8 cellular contexts compared by ENCODE assay signal in the genomic region with DNA sequence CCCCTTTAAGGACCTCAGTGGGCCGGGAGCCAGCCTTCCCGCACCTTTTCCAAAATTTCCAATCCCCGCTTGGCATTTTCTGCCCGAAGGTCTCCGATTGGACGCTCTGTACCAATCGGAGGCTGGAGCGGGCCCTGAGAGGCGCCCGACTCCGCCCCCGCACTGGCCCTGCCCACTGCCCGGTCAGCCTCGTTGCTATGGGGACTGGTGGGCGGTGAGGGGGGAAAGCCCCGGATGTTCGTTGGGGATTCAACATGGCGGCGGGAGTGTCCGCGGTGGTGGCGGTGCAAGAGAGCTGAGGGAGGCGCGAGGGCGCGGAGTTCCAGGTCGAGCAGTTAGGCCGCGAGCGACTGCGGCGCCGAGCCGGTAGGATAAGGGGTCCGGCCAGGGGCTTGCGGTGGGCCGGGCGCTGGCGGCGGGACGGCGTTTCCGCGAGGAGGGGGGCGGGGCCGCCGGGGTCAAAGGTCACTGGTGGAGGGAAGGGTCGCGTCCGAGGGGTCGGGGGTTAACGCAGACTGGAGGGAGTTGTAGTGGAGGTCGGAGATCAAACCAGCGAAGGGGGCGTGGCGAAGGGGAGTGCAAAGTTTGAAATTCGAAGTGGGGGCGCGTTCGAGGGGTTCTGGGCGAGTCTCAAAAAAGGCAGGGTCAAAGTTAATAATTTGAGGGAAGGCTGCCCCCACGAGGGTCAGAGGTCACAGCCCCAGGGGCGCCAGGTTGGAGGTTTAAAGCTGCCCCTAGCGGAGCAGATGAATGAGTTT. TPM values are rescaled to one million over a fixed set of nuclear protein-coding genes. Genes with fewer than 3 reads are reported as not detected.
DNase-seq lines count a peak whose midpoint lies in the region; ATAC-seq and TF ChIP-seq lines count a peak whose summit lies in the region.

A gene (plus strand): TSS at position 233 of the 758 bp plus-strand sequence. CDS start 43,768 bp downstream, outside the sequence.

- intact Hi-C loops in mammary epithelial cell (cut with micrococcal nuclease) = loop anchor here (2.0 kb wide), 1 partner anchor 35 kb away; no protein-coding TSS in a partner anchor

- 2% methylated on average over 10 of the region's 64 CpGs for WGBS in mammary epithelial cell (ENCODE audit: low coverage, missing lambda C conversion rate)

- BruUV-seq in mammary epithelial cell (replicated peaks; lab: Mats Ljungman, UMichigan) = no TSS peak

- H3K79me2 ChIP-seq in ACC112 (ENCODE audit: control insufficient read depth, insufficient read depth, low read length, unreplicated experiment) = peaks cover 35% of the 10 kb centered on the region
- H3K79me2 ChIP-seq in mammary epithelial cell (ENCODE audit: insufficient read depth, low read length) = peaks cover 51% of the 10 kb centered on the region

- DNase-seq in NCI-H2227 (lab: John Stamatoyannopoulos, UW; ENCODE audit: unreplicated experiment) = peak; percentile 100
- DNase-seq in WERI-Rb-1 = peak; percentile 97
- peak; percentile 97 for DNase-seq in mammary epithelial cell

- H3K27ac ChIP-seq in ACC112 (ENCODE audit: low read depth, low read length) = no peak within 1 kb of the TSS
- peak within 1 kb of the TSS; percentile 96 for H3K27ac ChIP-seq in WERI-Rb-1
- peak within 1 kb of the TSS; percentile 65 for H3K27ac ChIP-seq in mammary epithelial cell (ENCODE audit: insufficient read depth, low read depth, low read length)
- peak within 1 kb of the TSS; percentile 52 for H3K27ac ChIP-seq in iPS-20b (ENCODE audit: low read length)
- H3K27ac ChIP-seq in skin epidermis = peak within 1 kb of the TSS; percentile 62 to 92 (median 86)

- H3K36me3 ChIP-seq in ACC112 (ENCODE audit: insufficient read depth, low read length) (no peaks in the 10 kb centered on the region), WERI-Rb-1 (peaks cover 2% of the 10 kb centered on the region; the same call in 1 of the 2 replicates), mammary epithelial cell (ENCODE audit: insufficient read depth, low read length) (no peaks in the 10 kb centered on the region), iPS-20b (ENCODE audit: insufficient read depth, low read depth, low read length) (no peaks in the 10 kb centered on the region)

- H3K9ac ChIP-seq in mammary epithelial cell (ENCODE audit: insufficient read depth, low read length) (peak within 1 kb of the TSS; percentile 68), iPS-20b (ENCODE audit: low read depth, low read length) (peak within 1 kb of the TSS; percentile 80; the same call in 1 of the 2 replicates)

- no peaks in the 10 kb centered on the region for H4K20me1 ChIP-seq in mammary epithelial cell (ENCODE audit: insufficient read depth, low read length)

- in situ Hi-C loops in mammary epithelial cell (cut with MboI; ENCODE audit: low sequenced_read_pairs in 2 of 2) = loop anchor here (10.0 kb wide), 1 partner anchor 59 kb away; no protein-coding TSS in a partner anchor

- H3K4me3 ChIP-seq in ACC112 (ENCODE audit: low read depth, low read length) (peak within 1 kb of the TSS; percentile 84), WERI-Rb-1 (ENCODE audit: low read depth, low read length) (peak within 1 kb of the TSS; percentile 74), mammary epithelial cell (replicated peaks in 1 of 3; ENCODE audit: insufficient read depth in 1 of 3, low read depth in 2 of 3, low read length in 3 of 3) (peak within 1 kb of the TSS; percentile 64 to 86 (median 80)), iPS-20b (ENCODE audit: low read length) (peak within 1 kb of the TSS; percentile 78), skin epidermis (peak within 1 kb of the TSS; percentile 64 to 96 (median 74))

- no peaks in the 10 kb centered on the region for H3K9me3 ChIP-seq in WERI-Rb-1 (ENCODE audit: severe bottlenecking)
- H3K9me3 ChIP-seq in mammary epithelial cell (replicated peaks; ENCODE audit: insufficient read depth, low read length) = no peaks in the 10 kb centered on the region
- no peaks in the 10 kb centered on the region for H3K9me3 ChIP-seq in iPS-20b (ENCODE audit: insufficient read depth, low read depth, low read length)

- H3K27me3 ChIP-seq in ACC112 (ENCODE audit: insufficient read depth, low read length) (no peaks in the 10 kb centered on the region), WERI-Rb-1 (ENCODE audit: insufficient read depth, low read depth, severe bottlenecking) (no peaks in the 10 kb centered on the region), mammary epithelial cell (ENCODE audit: insufficient read depth, low read length) (no peaks in the 10 kb centered on the region), iPS-20b (ENCODE audit: insufficient read depth, low read length) (no peaks in the 10 kb centered on the region)

- peak; percentile 62 for ATAC-seq in GM18870 (IDR thresholded peaks at IDR 0.05; ENCODE audit: unreplicated experiment)
- ATAC-seq in HG03135 (IDR thresholded peaks at IDR 0.05; ENCODE audit: unreplicated experiment) = peak; percentile 81

- dilution Hi-C loops in mammary epithelial cell (cut with HindIII; ENCODE audit: low sequenced_read_pairs) = loop anchor here (5.0 kb wide), 1 partner anchor 47 kb away; no protein-coding TSS in a partner anchor

- H3K4me1 ChIP-seq in ACC112 (ENCODE audit: control insufficient read depth, insufficient read depth, low read length, unreplicated experiment) (peaks cover 14% of the 10 kb centered on the region), mammary epithelial cell (ENCODE audit: insufficient read depth, low read length) (peaks cover 13% of the 10 kb centered on the region), iPS-20b (ENCODE audit: insufficient read depth, low read length) (peaks cover 4% of the 10 kb centered on the region; the same call in 1 of the 2 replicates)

- H2AFZ ChIP-seq in ACC112 (ENCODE audit: low read length, unreplicated experiment) = peak within 1 kb of the TSS; percentile 10
- H2AFZ ChIP-seq in mammary epithelial cell (ENCODE audit: low read depth, low read length) = peak within 1 kb of the TSS; percentile 90

- CTCF ChIA-PET in mammary epithelial cell (lab: Charles Lee; ENCODE audit: low non-redundant PET) = no interaction called here

- peak within 1 kb of the TSS; percentile 75 for H3K4me2 ChIP-seq in mammary epithelial cell (ENCODE audit: insufficient read depth, low read depth, low read length)

- no peak for TF ChIP-seq CTCF in WERI-Rb-1 (IDR thresholded peaks at IDR 0.05; ENCODE audit: low read depth, low read length)
- TF ChIP-seq CTCF in mammary epithelial cell (conservative IDR thresholded peaks at IDR 0.05 in 1 of 2, IDR thresholded peaks at IDR 0.05 in 1 of 2; ENCODE audit: extremely low read depth in 1 of 2, insufficient read depth in 1 of 2, low read depth in 1 of 2, low read length in 2 of 2) = no peak

RNA-seq across cellular contexts. Expression of the gene that starts here (rescaled TPM):
- total RNA-seq in mammary epithelial cell = 10 to 100 TPM in 1 of 2 donors, 1 to 10 TPM in 1; 8.8 to 45.1 TPM
- polyA plus RNA-seq in mammary epithelial cell = 25.8 TPM
- 58.1 TPM for polyA minus RNA-seq in mammary epithelial cell
